10 cellular contexts compared by ENCODE assay signal in the genomic region with DNA sequence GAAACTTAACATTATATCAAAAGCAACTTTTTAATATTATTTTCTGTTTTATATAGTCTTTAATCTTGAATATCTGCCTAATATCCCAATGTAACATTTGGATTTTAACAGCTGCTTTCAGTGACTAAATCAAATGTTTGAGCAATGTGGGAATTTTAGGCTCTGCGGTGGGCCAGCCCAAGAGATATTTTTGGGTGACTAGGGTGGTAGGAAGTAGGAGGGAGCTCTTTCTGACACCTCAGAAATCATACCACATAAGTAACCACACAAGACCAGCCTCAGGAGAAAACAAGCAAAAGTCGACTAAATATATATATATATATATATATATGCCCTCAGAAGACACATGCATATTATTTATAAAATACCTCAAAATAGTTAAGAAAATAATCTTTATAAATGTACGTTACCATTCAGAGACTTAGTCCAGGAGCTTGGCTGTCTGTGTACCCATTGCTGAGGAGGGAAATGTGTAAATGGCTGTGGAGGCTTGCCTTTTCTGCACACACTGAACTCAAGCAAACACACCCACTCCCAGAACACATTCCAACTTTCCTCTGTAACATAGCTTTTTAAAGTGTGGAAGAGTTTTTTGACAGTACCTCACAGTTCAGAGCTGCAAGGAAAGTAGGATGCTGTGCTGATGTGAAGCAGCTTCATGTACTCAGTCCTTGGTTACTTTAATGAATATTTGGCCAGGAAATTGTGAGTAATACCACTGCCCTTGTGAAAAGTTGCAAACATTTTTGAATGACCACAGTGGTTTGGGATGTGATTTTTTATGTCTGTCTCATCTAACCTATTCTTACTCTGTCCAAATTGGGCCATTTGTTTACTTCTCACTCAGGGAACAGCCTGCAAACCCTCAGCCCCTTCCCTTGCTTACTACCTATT. TPM values are rescaled to one million over a fixed set of nuclear protein-coding genes. Genes with fewer than 3 reads are reported as not detected.
A peak's percentile ranks its signal among the peaks of the same experiment; 100 is the strongest.
DNase-seq lines count a peak whose midpoint lies in the region; ATAC-seq and TF ChIP-seq lines count a peak whose summit lies in the region.
"Had no signal": no experiment of that assay in that cellular context is flagged by ENCODE, and none has a peak within 500 bp of the region (broad histone marks: within the 10 kb centered on the region; RNA-seq: fewer than 3 reads in every experiment).

RTL3 (minus strand) TSS at position 478 of the 894 bp plus-strand sequence. CDS start 908 bp downstream, outside the sequence.

- no peaks in the 10 kb centered on the region for H3K9me3 Mint-ChIP-seq in activated CD4-positive, alpha-beta T cell treated with anti-CD3 and anti-CD28 coated beads, Interleukin-2, amount 10 ng/mL, durations not matched to agents 7 days and 5 days
- no peaks in the 10 kb centered on the region for H3K9me3 Mint-ChIP-seq in stimulated activated naive CD8-positive, alpha-beta T cell treated with anti-CD3 and anti-CD28 coated beads, Interleukin-15, Interleukin-2, amounts not matched to agents 100 ng/mL and 50 ng/mL, for 24 hours

- H3K4me1 Mint-ChIP-seq in activated CD4-positive, alpha-beta T cell treated with anti-CD3 and anti-CD28 coated beads, Interleukin-2, amount 10 ng/mL, durations not matched to agents 7 days and 5 days, result peaks cover 22% of the 10 kb centered on the region
- peaks cover 16% of the 10 kb centered on the region for H3K4me1 Mint-ChIP-seq in stimulated activated naive CD8-positive, alpha-beta T cell treated with anti-CD3 and anti-CD28 coated beads, Interleukin-15, Interleukin-2, amounts not matched to agents 100 ng/mL and 50 ng/mL, for 24 hours (ENCODE audit: low read depth)

- H3K4me3 Mint-ChIP-seq in activated CD4-positive, alpha-beta T cell treated with anti-CD3 and anti-CD28 coated beads, Interleukin-2, amount 10 ng/mL, durations not matched to agents 7 days and 5 days, result no peak within 1 kb of the TSS
- H3K4me3 Mint-ChIP-seq in stimulated activated naive CD8-positive, alpha-beta T cell treated with anti-CD3 and anti-CD28 coated beads, Interleukin-15, Interleukin-2, amounts not matched to agents 100 ng/mL and 50 ng/mL, for 24 hours, result no peak within 1 kb of the TSS

- no peak within 1 kb of the TSS for H3K9ac ChIP-seq in Karpas-422 (ENCODE audit: low read length)

- H3K4me3 ChIP-seq in NB4 (ENCODE audit: low read depth, low read length), result no peak within 1 kb of the TSS
- H3K4me3 ChIP-seq in epithelial cell of esophagus (ENCODE audit: low read length), result no peak within 1 kb of the TSS
- H3K4me3 ChIP-seq in Karpas-422 (ENCODE audit: low read length), result no peak within 1 kb of the TSS
- H3K4me3 ChIP-seq: SK-N-MC had no signal

- no peaks in the 10 kb centered on the region for H3K27me3 ChIP-seq in Karpas-422 (ENCODE audit: low read length)
- H3K27me3 ChIP-seq: BE2C had no signal

- no peaks in the 10 kb centered on the region; the same call in 1 of the 2 replicates for H3K9me3 ChIP-seq in Karpas-422 (ENCODE audit: low read length)
- H3K9me3 ChIP-seq: BE2C had no signal

- no peaks in the 10 kb centered on the region for H3K4me1 ChIP-seq in Karpas-422 (ENCODE audit: low read length)
- H3K4me1 ChIP-seq: BE2C had no signal

- CTCF ChIA-PET in activated CD4-positive, alpha-beta T cell treated with anti-CD3 and anti-CD28 coated beads, Interleukin-2, amount 10 ng/mL, durations not matched to agents 7 days and 5 days (lab: Charles Lee), result interaction anchor here (0.7 to 1.2 kb wide), 3 partner anchors 9 to 219 kb away, joined by 3 to 4 read pairs (median 3); no protein-coding TSS in a partner anchor

- no peak within 1 kb of the TSS for H2AFZ ChIP-seq in Karpas-422 (ENCODE audit: low read length)

- no peaks in the 10 kb centered on the region for H3K36me3 ChIP-seq in Karpas-422 (ENCODE audit: insufficient read depth, low read length)
- H3K36me3 ChIP-seq: BE2C had no signal

- H3K4me2 ChIP-seq in Karpas-422 (ENCODE audit: low read depth, low read length, poor library complexity, severe bottlenecking), result no peak within 1 kb of the TSS

- H3K9me2 ChIP-seq in Karpas-422 (replicated peaks; ENCODE audit: insufficient read depth, low read length), result no peaks in the 10 kb centered on the region

- peak within 1 kb of the TSS; percentile 76 for H3K27ac Mint-ChIP-seq in activated CD4-positive, alpha-beta T cell treated with anti-CD3 and anti-CD28 coated beads, Interleukin-2, amount 10 ng/mL, durations not matched to agents 7 days and 5 days
- peak within 1 kb of the TSS; percentile 79 for H3K27ac Mint-ChIP-seq in stimulated activated naive CD8-positive, alpha-beta T cell treated with anti-CD3 and anti-CD28 coated beads, Interleukin-15, Interleukin-2, amounts not matched to agents 100 ng/mL and 50 ng/mL, for 24 hours

- no peak for TF ChIP-seq POLR2A in NB4 (IDR thresholded peaks at IDR 0.05; ENCODE audit: extremely low read depth, insufficient read length)

- POLR2A ChIA-PET in activated CD4-positive, alpha-beta T cell treated with anti-CD3 and anti-CD28 coated beads, Interleukin-2, amount 10 ng/mL, durations not matched to agents 7 days and 5 days (lab: Charles Lee), result no interaction called here

- H3K79me2 ChIP-seq in Karpas-422 (ENCODE audit: low read length), result no peaks in the 10 kb centered on the region

- no peaks in the 10 kb centered on the region for H3K36me3 Mint-ChIP-seq in activated CD4-positive, alpha-beta T cell treated with anti-CD3 and anti-CD28 coated beads, Interleukin-2, amount 10 ng/mL, durations not matched to agents 7 days and 5 days (ENCODE audit: low read depth)
- H3K36me3 Mint-ChIP-seq in stimulated activated naive CD8-positive, alpha-beta T cell treated with anti-CD3 and anti-CD28 coated beads, Interleukin-15, Interleukin-2, amounts not matched to agents 100 ng/mL and 50 ng/mL, for 24 hours (ENCODE audit: low read depth), result no peaks in the 10 kb centered on the region

- no peaks in the 10 kb centered on the region for H3K27me3 Mint-ChIP-seq in activated CD4-positive, alpha-beta T cell treated with anti-CD3 and anti-CD28 coated beads, Interleukin-2, amount 10 ng/mL, durations not matched to agents 7 days and 5 days
- no peaks in the 10 kb centered on the region for H3K27me3 Mint-ChIP-seq in stimulated activated naive CD8-positive, alpha-beta T cell treated with anti-CD3 and anti-CD28 coated beads, Interleukin-15, Interleukin-2, amounts not matched to agents 100 ng/mL and 50 ng/mL, for 24 hours

- no peak for DNase-seq in activated CD4-positive, alpha-beta T cell treated with anti-CD3 and anti-CD28 coated beads, Interleukin-2, amount 10 ng/mL, durations not matched to agents 7 days and 5 days
- no peak for DNase-seq in activated CD4-positive, alpha-beta T cell treated with anti-CD3 and anti-CD28 coated beads for 48 hours
- DNase-seq in NB4 (ENCODE audit: low read depth) (peak; percentile 25), epithelial cell of esophagus (ENCODE audit: low read depth) (peak; percentile 0), NOMO-1 (lab: John Stamatoyannopoulos, UW; ENCODE audit: unreplicated experiment in 2 of 2) (no peak), Karpas-422 (no peak)
- DNase-seq: BE2C had no signal

- no peak for TF ChIP-seq CTCF in NB4 (IDR thresholded peaks at IDR 0.05; ENCODE audit: low read depth, low read length)
- no peak for TF ChIP-seq CTCF in epithelial cell of esophagus (IDR thresholded peaks at IDR 0.05; ENCODE audit: insufficient read depth, low read depth, low read length, missing control alignments)

- ATAC-seq in GM21786 (IDR thresholded peaks at IDR 0.05; ENCODE audit: unreplicated experiment), result no peak

- no peak within 1 kb of the TSS for H3K27ac ChIP-seq in Karpas-422 (ENCODE audit: low read length)
- H3K27ac ChIP-seq: SK-N-MC had no signal

- no peaks in the 10 kb centered on the region for H4K20me1 ChIP-seq in Karpas-422 (ENCODE audit: insufficient read depth, low read depth, low read length)

RNA-seq across cellular contexts. Expression of gene RTL3, which starts in this region (rescaled TPM):
- total RNA-seq in activated CD4-positive, alpha-beta T cell treated with anti-CD3 and anti-CD28 coated beads, Interleukin-2, amount 10 ng/mL, durations not matched to agents 7 days and 5 days, result not detected
- not detected in 2 replicates for total RNA-seq in Karpas-422 (2014; rRNA removed; shearing (Covaris generic); ENCODE audit: low replicate concordance)

Comparison
In these comparisons a context has a peak if more than half of its experiments do, and no peak if none do; other contexts are left out.
1. DNase-seq: peak in NB4 (single experiment) and epithelial cell of esophagus (single experiment); none in activated CD4-positive, alpha-beta T cell treated with anti-CD3 and anti-CD28 coated beads, Interleukin-2, amount 10 ng/mL, durations not matched to agents 7 days and 5 days (single experiment), activated CD4-positive, alpha-beta T cell treated with anti-CD3 and anti-CD28 coated beads for 48 hours (single experiment), NOMO-1 (0 of 2) and Karpas-422 (single experiment).